In genomic region chr16:643050-643368, GRCh38 we compare ENCODE assay signal across 8 cellular contexts. TPM values are rescaled to one million over a fixed set of nuclear protein-coding genes. Genes with fewer than 3 reads are reported as not detected.
A peak's percentile ranks its signal among the peaks of the same experiment; 100 is the strongest.
DNase-seq lines count a peak whose midpoint lies in the region; ATAC-seq and TF ChIP-seq lines count a peak whose summit lies in the region.

No MANE protein-coding gene starts in this region.

- peaks cover 53% of the 10 kb centered on the region for H3K4me1 ChIP-seq in DOHH2 (ENCODE audit: control insufficient read depth, low read length)
- H3K4me1 ChIP-seq in Peyer's patch: peaks cover 0 to 42% (median 12%) of the 10 kb centered on the region in 4 donors
- peaks cover 56% of the 10 kb centered on the region for H3K4me1 ChIP-seq in psoas muscle

- 80 to 87% (median 83%) methylated on average over 13 of the region's 13 CpGs for WGBS in psoas muscle, 3 donors

- TF ChIP-seq POLR2A in Peyer's patch (IDR thresholded peaks at IDR 0.05): no peak
- no peak for TF ChIP-seq POLR2A in GM18505 (IDR thresholded peaks at IDR 0.05; ENCODE audit: borderline replicate concordance, extremely low read depth, insufficient read depth, insufficient read length)

- no peaks in the 10 kb centered on the region for H3K9me2 ChIP-seq in DOHH2 (replicated peaks; ENCODE audit: control insufficient read depth, low read length)

- H4K20me1 ChIP-seq in DOHH2 (ENCODE audit: control insufficient read depth, insufficient read depth, low read depth, low read length): no peaks in the 10 kb centered on the region

- DNase-seq in Peyer's patch (no peak), fibroblast of mammary gland (ENCODE audit: low read depth) (no peak), psoas muscle (no peak), NOMO-1 treated with DMSO at 0.1 percent for 48 hours (lab: John Stamatoyannopoulos, UW; ENCODE audit: unreplicated experiment) (no peak), head of caudate nucleus (no peak)
- no peak for DNase-seq in activated CD4-positive, alpha-beta T cell treated with anti-CD3 and anti-CD28 coated beads for 48 hours

- no peaks in the 10 kb centered on the region for H3K9me3 ChIP-seq in DOHH2 (ENCODE audit: control insufficient read depth, insufficient read depth, low read length)
- H3K9me3 ChIP-seq in Peyer's patch: no peaks in the 10 kb centered on the region
- H3K9me3 ChIP-seq in psoas muscle: no peaks in the 10 kb centered on the region

- peak overlapping the region; percentile 92 for H3K4me2 ChIP-seq in DOHH2 (ENCODE audit: low read length)

- H3F3A ChIP-seq in DOHH2 (ENCODE audit: control insufficient read depth, insufficient read depth): peaks cover 15% of the 10 kb centered on the region

- no peak for TF ChIP-seq CTCF in DOHH2 (IDR thresholded peaks at IDR 0.05; ENCODE audit: low read depth, low read length, poor library complexity, severe bottlenecking)
- no peak for TF ChIP-seq CTCF in Peyer's patch (IDR thresholded peaks at IDR 0.05)
- no peak for TF ChIP-seq CTCF in fibroblast of mammary gland (conservative IDR thresholded peaks at IDR 0.05; ENCODE audit: control insufficient read depth, insufficient read depth, low read depth, low read length)
- no peak for TF ChIP-seq CTCF in psoas muscle (IDR thresholded peaks at IDR 0.05)

- peak overlapping the region; percentile 52; the same call in 1 of the 2 replicates for H3K27ac ChIP-seq in DOHH2 (ENCODE audit: low read depth, low read length)
- H3K27ac ChIP-seq in Peyer's patch: peak overlapping the region; percentile 90 to 99 (median 92)
- H3K27ac ChIP-seq in psoas muscle: peak overlapping the region; percentile 92

- ATAC-seq in psoas muscle: no peak
- no peak for ATAC-seq in GM18505 (IDR thresholded peaks at IDR 0.05; ENCODE audit: unreplicated experiment)

- H3K4me3 ChIP-seq in DOHH2 (ENCODE audit: low read length): peak overlapping the region; percentile 92
- peak overlapping the region; percentile 70 to 98 (median 82) for H3K4me3 ChIP-seq in Peyer's patch
- H3K4me3 ChIP-seq in fibroblast of mammary gland (ENCODE audit: control insufficient read depth, low read depth, low read length): peak overlapping the region; percentile 57
- H3K4me3 ChIP-seq in psoas muscle: peak overlapping the region; percentile 88

- intact Hi-C loops in psoas muscle (cut with DNase I) (no loop called here), head of caudate nucleus (cut with DNase I) (no loop called here)

- H3K79me2 ChIP-seq in DOHH2 (ENCODE audit: control insufficient read depth, low read length): peaks cover 74% of the 10 kb centered on the region

- H3K36me3 ChIP-seq in DOHH2 (ENCODE audit: control insufficient read depth, low read length): peaks cover 28% of the 10 kb centered on the region
- no peaks in the 10 kb centered on the region for H3K36me3 ChIP-seq in Peyer's patch
- peaks cover 0 to 5% of the 10 kb centered on the region in 2 donors for H3K36me3 ChIP-seq in psoas muscle (ENCODE audit: insufficient read depth in 1 of 2, low read depth in 1 of 2)

- H3K27me3 ChIP-seq in DOHH2 (ENCODE audit: control insufficient read depth, low read length) (no peaks in the 10 kb centered on the region), Peyer's patch (no peaks in the 10 kb centered on the region), psoas muscle (ENCODE audit: insufficient read depth in 3 of 3, low read length in 2 of 3) (no peaks in the 10 kb centered on the region)

RNA-seq across cellular contexts. Expression of gene MCRIP2, which starts 1.4 kb away (rescaled TPM):
- total RNA-seq in Peyer's patch (100 to 1,000 TPM; 114 to 260 (median 222) TPM), psoas muscle (10 to 100 TPM; 61.6 to 80.2 (median 68.9) TPM)
- 100 to 1,000 TPM in 2 of 3 donors, 10 to 100 TPM in 1; 95.1 to 124 (median 108) TPM for polyA plus RNA-seq in psoas muscle

RNA-seq across cellular contexts. Expression of gene WDR90, which starts 6.2 kb away (rescaled TPM):
- 100 to 1,000 TPM in 2 of 4 donors, 10 to 100 TPM in 2; 29.8 to 154 (median 73.6) TPM for total RNA-seq in Peyer's patch
- total RNA-seq in psoas muscle: 1 to 10 TPM; 4.0 to 9.6 (median 8.1) TPM
- polyA plus RNA-seq in psoas muscle: 1 to 10 TPM; 5.6 to 9.7 (median 6.4) TPM

RNA-seq across cellular contexts. Expression of gene METTL26, which starts 6.9 kb away (rescaled TPM):
- 100 to 1,000 TPM in 1 of 4 donors, 10 to 100 TPM in 3; 44.5 to 153 (median 60.2) TPM for total RNA-seq in Peyer's patch
- 10 to 100 TPM; 42.4 to 55.6 (median 48.4) TPM for total RNA-seq in psoas muscle
- polyA plus RNA-seq in psoas muscle: 10 to 100 TPM; 90.8 to 97.8 (median 96.4) TPM

RNA-seq across cellular contexts. Expression of gene WFIKKN1, which starts 12.2 kb away (rescaled TPM):
- total RNA-seq in Peyer's patch (1 to 10 TPM; 2.5 to 6.2 (median 3.8) TPM), psoas muscle (1 to 10 TPM in 2 of 4 donors, under 1 TPM in 2; 0.30 to 2.0 (median 0.82) TPM)
- polyA plus RNA-seq in psoas muscle: under 1 TPM; 0.31 to 0.61 (median 0.36) TPM

RNA-seq across cellular contexts. Expression of gene RHOT2, which starts 24.9 kb away (rescaled TPM):
- total RNA-seq in Peyer's patch: 100 to 1,000 TPM; 110 to 416 (median 239) TPM
- 10 to 100 TPM; 38.8 to 56.8 (median 48.8) TPM for total RNA-seq in psoas muscle
- polyA plus RNA-seq in psoas muscle: 10 to 100 TPM; 47.7 to 75.8 (median 52.6) TPM
